In genomic region chr2:173568054-173568453, GRCh38 we compare ENCODE assay signal across 9 cellular contexts.
DNase-seq lines count a peak whose midpoint lies in the region; ATAC-seq and TF ChIP-seq lines count a peak whose summit lies in the region.
"Had no signal": no experiment of that assay in that cellular context is flagged by ENCODE, and none has a peak within 500 bp of the region (broad histone marks: within the 10 kb centered on the region; RNA-seq: fewer than 3 reads in every experiment).

No MANE protein-coding gene starts in this region.

- H3K4me1 Mint-ChIP-seq in activated CD8-positive, alpha-beta T cell treated with anti-CD3 and anti-CD28 coated beads for 36 hours (ENCODE audit: low read depth): peaks cover 2% of the 10 kb centered on the region

- no peak overlapping the region for H3K4me3 Mint-ChIP-seq in activated CD8-positive, alpha-beta T cell treated with anti-CD3 and anti-CD28 coated beads for 36 hours

- no peaks in the 10 kb centered on the region for H3K36me3 Mint-ChIP-seq in activated CD8-positive, alpha-beta T cell treated with anti-CD3 and anti-CD28 coated beads for 36 hours (ENCODE audit: low read depth)

- H2BK120ac ChIP-seq in mesendoderm (ENCODE audit: low read depth, low read length): no peak overlapping the region

- no peak overlapping the region for H3K4ac ChIP-seq in mesendoderm (ENCODE audit: low read depth, low read length)

- TF ChIP-seq EP300 in esophagus muscularis mucosa (IDR thresholded peaks at IDR 0.05): no peak

- no peaks in the 10 kb centered on the region for H3K9me3 ChIP-seq in esophagus muscularis mucosa
- H3K9me3 ChIP-seq: HAP-1, neutrophil had no signal

- H3K9ac ChIP-seq in mesendoderm (ENCODE audit: low read length): no peak overlapping the region

- TF ChIP-seq POLR2A in esophagus muscularis mucosa (IDR thresholded peaks at IDR 0.05; ENCODE audit: low read depth): no peak

- H3K36me3 ChIP-seq in mesendoderm (ENCODE audit: control insufficient read depth, insufficient read depth, low read length) (no peaks in the 10 kb centered on the region), esophagus muscularis mucosa (no peaks in the 10 kb centered on the region)
- H3K36me3 ChIP-seq: HAP-1, neutrophil had no signal

- H3K27ac ChIP-seq in mesendoderm (ENCODE audit: low read depth, low read length) (no peak overlapping the region), esophagus muscularis mucosa (replicated peaks in 1 of 4) (no peak overlapping the region)
- H3K27ac ChIP-seq: neutrophil had no signal

- peak; percentile 19 for TF ChIP-seq CTCF in activated CD8-positive, alpha-beta T cell treated with anti-CD3 and anti-CD28 coated beads for 36 hours (IDR thresholded peaks at IDR 0.05)
- TF ChIP-seq CTCF in esophagus muscularis mucosa (IDR thresholded peaks at IDR 0.05): no peak

- H3K27me3 ChIP-seq in mesendoderm (ENCODE audit: insufficient read depth, low read length, poor library complexity): no peaks in the 10 kb centered on the region
- no peaks in the 10 kb centered on the region for H3K27me3 ChIP-seq in esophagus muscularis mucosa

- no peaks in the 10 kb centered on the region for H3K4me1 ChIP-seq in mesendoderm (ENCODE audit: control insufficient read depth, low read depth, low read length)
- peaks cover 0 to 10% (median 9%) of the 10 kb centered on the region in 4 donors for H3K4me1 ChIP-seq in esophagus muscularis mucosa

- no peak overlapping the region for H2BK15ac ChIP-seq in mesendoderm (replicated peaks; ENCODE audit: low read depth)

- no peak overlapping the region for H2AK5ac ChIP-seq in mesendoderm (ENCODE audit: low read length)

- H3K4me3 ChIP-seq in mesendoderm (ENCODE audit: low read length): no peak overlapping the region
- H3K4me3 ChIP-seq in esophagus muscularis mucosa: no peak overlapping the region
- H3K4me3 ChIP-seq: HAP-1 had no signal

- intact Hi-C loops in activated CD8-positive, alpha-beta T cell treated with anti-CD3 and anti-CD28 coated beads for 36 hours (cut with micrococcal nuclease): no loop called here
- intact Hi-C loops in esophagus muscularis mucosa (cut with DNase I): no loop called here

- POLR2A ChIA-PET in activated CD8-positive, alpha-beta T cell treated with anti-CD3 and anti-CD28 coated beads for 36 hours (lab: Charles Lee): no interaction called here

- no peak overlapping the region for H3K27ac Mint-ChIP-seq in activated CD8-positive, alpha-beta T cell treated with anti-CD3 and anti-CD28 coated beads for 36 hours

- no peaks in the 10 kb centered on the region for H3K79me2 ChIP-seq in mesendoderm (ENCODE audit: control insufficient read depth, insufficient read depth, low read length)

- H3K18ac ChIP-seq in mesendoderm (ENCODE audit: low read length): no peak overlapping the region

- no peaks in the 10 kb centered on the region for H3K79me1 ChIP-seq in mesendoderm (ENCODE audit: low read length)

- no peak overlapping the region for H4K5ac ChIP-seq in mesendoderm (ENCODE audit: low read length)

- ATAC-seq in activated CD8-positive, alpha-beta T cell treated with anti-CD3 and anti-CD28 coated beads for 36 hours: no peak

- no peak overlapping the region for H2BK5ac ChIP-seq in mesendoderm (ENCODE audit: low read length)

- no peak overlapping the region for H4K8ac ChIP-seq in mesendoderm (ENCODE audit: low read depth, low read length)

- H3K9me3 Mint-ChIP-seq in activated CD8-positive, alpha-beta T cell treated with anti-CD3 and anti-CD28 coated beads for 36 hours: no peaks in the 10 kb centered on the region

- CTCF ChIA-PET in activated CD8-positive, alpha-beta T cell treated with anti-CD3 and anti-CD28 coated beads for 36 hours (lab: Charles Lee): interaction anchor here (1.7 to 1.9 kb wide), 3 partner anchors 9 to 168 kb away, joined by 5 to 14 read pairs (median 5); no protein-coding TSS in a partner anchor

- no peak overlapping the region for H3K23ac ChIP-seq in mesendoderm (ENCODE audit: low read length)

- WGBS in mesendoderm (ENCODE audit: extremely low coverage, insufficient coverage, low lambda C conversion rate): no CpG with 5 or more reads among the region's 3 CpGs
- 60% methylated on average over 3 of the region's 3 CpGs for whole genome bisulfite sequencing in esophagus muscularis mucosa

- peaks cover 17% of the 10 kb centered on the region for H3K27me3 Mint-ChIP-seq in activated CD8-positive, alpha-beta T cell treated with anti-CD3 and anti-CD28 coated beads for 36 hours

- no peak overlapping the region for H3K56ac ChIP-seq in mesendoderm (ENCODE audit: low read length)

- peak; percentile 47 for DNase-seq in Daoy (ENCODE audit: low read depth)
- DNase-seq in Kasumi-1 (lab: John Stamatoyannopoulos, UW): peak; percentile 46 to 68
- DNase-seq in activated CD8-positive, alpha-beta T cell treated with anti-CD3 and anti-CD28 coated beads for 36 hours: peak; percentile 39
- DNase-seq in mesendoderm: peak; percentile 77
- DNase-seq in NCI-H1436 treated with DMSO at 0.1 percent for 48 hours (lab: John Stamatoyannopoulos, UW): no peak
- no peak for DNase-seq in central memory CD4-positive, alpha-beta T cell
- DNase-seq in esophagus muscularis mucosa (ENCODE audit: extremely low spot score): no peak

- no peak overlapping the region for H3K4me2 ChIP-seq in mesendoderm (ENCODE audit: low read length)

Comparison
In these comparisons a context has a peak if more than half of its experiments do, and no peak if none do; other contexts are left out.
1. DNase-seq: peak in Daoy (single experiment), Kasumi-1 (2 of 2), activated CD8-positive, alpha-beta T cell treated with anti-CD3 and anti-CD28 coated beads for 36 hours (single experiment) and mesendoderm (single experiment); none in NCI-H1436 treated with DMSO at 0.1 percent for 48 hours (single experiment), central memory CD4-positive, alpha-beta T cell (single experiment) and esophagus muscularis mucosa (single experiment).